In the genomic region with DNA sequence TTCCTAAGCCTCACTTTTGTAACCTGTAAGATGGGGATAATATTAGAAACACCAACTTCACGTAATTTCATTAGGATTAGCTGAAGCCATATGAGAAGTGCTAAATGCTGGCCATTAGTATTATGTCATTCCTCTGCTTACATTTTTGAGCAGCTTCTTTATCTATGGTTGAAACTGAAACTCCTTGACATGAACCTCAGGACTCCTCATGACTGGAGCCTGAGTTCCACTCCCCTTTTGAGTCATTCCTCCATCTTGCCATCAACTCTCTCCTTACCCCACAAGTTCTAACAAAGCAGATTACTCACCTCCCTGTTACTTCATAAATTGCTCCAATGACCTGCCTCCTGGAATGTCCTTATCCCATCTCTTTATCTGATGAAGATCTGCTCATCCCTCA, we compare ENCODE assay signal across 13 cellular contexts.
A peak's percentile ranks its signal among the peaks of the same experiment; 100 is the strongest.
DNase-seq lines count a peak whose midpoint lies in the region; ATAC-seq, FAIRE-seq and TF ChIP-seq lines count a peak whose summit lies in the region.
"Had no signal": no experiment of that assay in that cellular context is flagged by ENCODE, and none has a peak within 500 bp of the region (broad histone marks: within the 10 kb centered on the region; RNA-seq: fewer than 3 reads in every experiment).

No MANE protein-coding gene starts in this region.

- no peak overlapping the region for H3K9ac ChIP-seq in DND-41 (ENCODE audit: low read depth, low read length)
- H3K9ac ChIP-seq in HepG2 (ENCODE audit: insufficient read depth, low read depth, low read length) = no peak overlapping the region

- H3K9me3 Mint-ChIP-seq in activated CD4-positive, alpha-beta T cell treated with anti-CD3 and anti-CD28 coated beads, Interleukin-2, amount 10 ng/mL, durations not matched to agents 24 days and 14 days = peaks cover 6% of the 10 kb centered on the region

- POLR2A ChIA-PET in HepG2 (lab: Yijun Ruan, JAX) = no interaction called here

- H3K27ac ChIP-seq in DND-41 (ENCODE audit: low read length) (no peak overlapping the region), RWPE2 (ENCODE audit: poor library complexity, severe bottlenecking) (no peak overlapping the region), HepG2 (ENCODE audit: extremely low read length, insufficient read depth, low read length) (no peak overlapping the region)
- H3K27ac ChIP-seq: spleen had no signal

- H3K36me3 Mint-ChIP-seq in activated CD4-positive, alpha-beta T cell treated with anti-CD3 and anti-CD28 coated beads, Interleukin-2, amount 10 ng/mL, durations not matched to agents 24 days and 14 days (ENCODE audit: low read depth) = no peaks in the 10 kb centered on the region
- H3K36me3 Mint-ChIP-seq: stimulated activated naive B cell treated with anti-CD40 and anti-IgM and Interleukin-4, amounts not matched to agents 10 μg/mL and 1 μg/mL and 100 μg/mL, for 72 hours had no signal

- ATAC-seq in DND-41 (ENCODE audit: insufficient read depth, low read depth) (no peak), GM19455 (IDR thresholded peaks at IDR 0.05; ENCODE audit: unreplicated experiment) (peak; percentile 55), HG03025 (IDR thresholded peaks at IDR 0.05; ENCODE audit: low FRiP score, unreplicated experiment) (peak; percentile 79), RWPE2 (ENCODE audit: low read depth) (peak; percentile 82; the same call in 2 of the 3 replicates), HepG2 (no peak)

- H3K4me1 ChIP-seq in DND-41 (ENCODE audit: insufficient read depth, low read length) (no peaks in the 10 kb centered on the region), RWPE2 (ENCODE audit: insufficient read depth, poor library complexity, severe bottlenecking) (no peaks in the 10 kb centered on the region), HepG2 (ENCODE audit: insufficient read depth, low read length) (no peaks in the 10 kb centered on the region)
- H3K4me1 ChIP-seq: spleen had no signal

- H3K36me3 ChIP-seq in DND-41 (ENCODE audit: insufficient read depth, low read length) (no peaks in the 10 kb centered on the region), RWPE2 (ENCODE audit: low read depth) (no peaks in the 10 kb centered on the region), HepG2 (replicated peaks in 1 of 2; ENCODE audit: control insufficient read depth in 1 of 2, insufficient read depth in 2 of 2, low read length in 2 of 2) (no peaks in the 10 kb centered on the region)
- H3K36me3 ChIP-seq: spleen had no signal

- H3K4me1 Mint-ChIP-seq in activated CD4-positive, alpha-beta T cell treated with anti-CD3 and anti-CD28 coated beads, Interleukin-2, amount 10 ng/mL, durations not matched to agents 24 days and 14 days = peaks cover 3% of the 10 kb centered on the region
- H3K4me1 Mint-ChIP-seq: stimulated activated naive B cell treated with anti-CD40 and anti-IgM and Interleukin-4, amounts not matched to agents 10 μg/mL and 1 μg/mL and 100 μg/mL, for 72 hours had no signal

- H3K9me3 ChIP-seq in DND-41 (ENCODE audit: insufficient read depth, low read length, severe bottlenecking) (no peaks in the 10 kb centered on the region), RWPE2 (ENCODE audit: severe bottlenecking) (no peaks in the 10 kb centered on the region), HepG2 (ENCODE audit: low read length) (no peaks in the 10 kb centered on the region; the same call in 1 of the 2 replicates)

- DNase-seq in DND-41 (no peak), RWPE2 (ENCODE audit: low spot score) (no peak), NOMO-1 treated with dmso at 0.1 percent for 144 hours (lab: John Stamatoyannopoulos, UW; ENCODE audit: unreplicated experiment) (no peak), HepG2 (ENCODE audit: low spot score) (no peak)
- DNase-seq in stimulated activated CD4-positive, alpha-beta T cell treated with anti-CD3 and anti-CD28 coated beads, Interleukin-12 subunit alpha, Interleukin-12 subunit beta, amount 100 ng/mL, for 4 hours = no peak
- DNase-seq in activated CD4-positive, alpha-beta T cell treated with anti-CD3 and anti-CD28 coated beads, Interleukin-2, amount 10 ng/mL, durations not matched to agents 24 days and 14 days = no peak
- DNase-seq: NCI-H82; spleen; stimulated activated naive B cell treated with anti-CD40 and anti-IgM and Interleukin-4, amounts not matched to agents 10 μg/mL and 1 μg/mL and 100 μg/mL, for 72 hours; T1000 had no signal

- TF ChIP-seq CTCF in DND-41 (IDR thresholded peaks at IDR 0.05; ENCODE audit: borderline replicate concordance, extremely low read depth, low read length, poor library complexity, severe bottlenecking) (no peak), RWPE2 (IDR thresholded peaks at IDR 0.05; ENCODE audit: poor library complexity, severe bottlenecking) (no peak), HepG2 (CRISPR knock-in tag; IDR thresholded peaks at IDR 0.05) (no peak)

- H2AFZ ChIP-seq in DND-41 (ENCODE audit: low read depth, low read length) = peak overlapping the region; percentile 33; the same call in 1 of the 2 replicates
- H2AFZ ChIP-seq in HepG2 (ENCODE audit: low read length) = no peak overlapping the region

- CTCF ChIA-PET in HepG2 (lab: Yijun Ruan, JAX; ENCODE audit: low intra/inter-chr PET ratio, low total read pairs) = no interaction called here

- H4K20me1 ChIP-seq in DND-41 (ENCODE audit: insufficient read depth, low read length) (no peaks in the 10 kb centered on the region), HepG2 (ENCODE audit: insufficient read depth, low read length) (no peaks in the 10 kb centered on the region)

- no peak for TF ChIP-seq POLR2A in HepG2 (IDR thresholded peaks at IDR 0.05; ENCODE audit: insufficient read depth in 1 of 2, low read depth in 2 of 2, low read length in 2 of 2)

- no peak for TF ChIP-seq RAD21 in HepG2 (CRISPR knock-in tag; IDR thresholded peaks at IDR 0.05)

- WGBS in HepG2 (ENCODE audit: low lambda C conversion rate) = 0% methylated on average over 1 of the region's 1 CpG

- H3K4me2 ChIP-seq in DND-41 (ENCODE audit: insufficient read depth, low read length) = no peak overlapping the region
- H3K4me2 ChIP-seq in HepG2 (ENCODE audit: low read depth, low read length) = no peak overlapping the region

- in situ Hi-C loops in HepG2 (cut with HindIII; ENCODE audit: extremely low pct_ligation_motif_present, low pct_unique_long_range_greater_than_20kb) = no loop called here

- H3K4me3 Mint-ChIP-seq in activated CD4-positive, alpha-beta T cell treated with anti-CD3 and anti-CD28 coated beads, Interleukin-2, amount 10 ng/mL, durations not matched to agents 24 days and 14 days = no peak overlapping the region
- H3K4me3 Mint-ChIP-seq: stimulated activated naive B cell treated with anti-CD40 and anti-IgM and Interleukin-4, amounts not matched to agents 10 μg/mL and 1 μg/mL and 100 μg/mL, for 72 hours had no signal

- H3K4me3 ChIP-seq in DND-41 (ENCODE audit: low read depth in 1 of 2, low read length in 2 of 2) (no peak overlapping the region), RWPE2 (ENCODE audit: severe bottlenecking) (no peak overlapping the region), HepG2 (replicated peaks in 1 of 3; ENCODE audit: insufficient read depth in 1 of 3, low read depth in 2 of 3, low read length in 3 of 3) (no peak overlapping the region)
- H3K4me3 ChIP-seq: spleen had no signal

- H3K79me2 ChIP-seq in DND-41 (ENCODE audit: insufficient read depth, low read length) = no peaks in the 10 kb centered on the region
- H3K79me2 ChIP-seq in HepG2 (ENCODE audit: insufficient read depth, low read length) = no peaks in the 10 kb centered on the region

- H3K27ac Mint-ChIP-seq in activated CD4-positive, alpha-beta T cell treated with anti-CD3 and anti-CD28 coated beads, Interleukin-2, amount 10 ng/mL, durations not matched to agents 24 days and 14 days = no peak overlapping the region
- H3K27ac Mint-ChIP-seq: stimulated activated naive B cell treated with anti-CD40 and anti-IgM and Interleukin-4, amounts not matched to agents 10 μg/mL and 1 μg/mL and 100 μg/mL, for 72 hours had no signal

- no peak for FAIRE-seq in HepG2 (lab: Jason Lieb, UNC)
- FAIRE-seq: H1 had no signal

- intact Hi-C loops in HepG2 (cut with micrococcal nuclease; ENCODE audit: unreplicated experiment) = no loop called here
- intact Hi-C loops in activated CD4-positive, alpha-beta T cell treated with anti-CD3 and anti-CD28 coated beads, Interleukin-2, amount 10 ng/mL, durations not matched to agents 24 days and 14 days (cut with micrococcal nuclease) = no loop called here

- BruUV-seq in HepG2 (replicated peaks; lab: Mats Ljungman, UMichigan) = no TSS peak

- no peaks in the 10 kb centered on the region for H3K27me3 ChIP-seq in DND-41 (ENCODE audit: insufficient read depth, low read length, poor library complexity)
- H3K27me3 ChIP-seq in RWPE2 (ENCODE audit: insufficient read depth, poor library complexity, severe bottlenecking) = no peaks in the 10 kb centered on the region
- no peaks in the 10 kb centered on the region for H3K27me3 ChIP-seq in HepG2 (ENCODE audit: control insufficient read depth in 1 of 2, insufficient read depth in 2 of 2, low read length in 2 of 2)
- H3K27me3 ChIP-seq: spleen had no signal

- TF ChIP-seq EP300 in HepG2 (IDR thresholded peaks at IDR 0.05; ENCODE audit: low read depth in 2 of 2, low read length in 2 of 2) (no peak), HepG2 (CRISPR knock-in tag; IDR thresholded peaks at IDR 0.05; ENCODE audit: borderline replicate concordance) (no peak)

- no peaks in the 10 kb centered on the region for H3K27me3 Mint-ChIP-seq in activated CD4-positive, alpha-beta T cell treated with anti-CD3 and anti-CD28 coated beads, Interleukin-2, amount 10 ng/mL, durations not matched to agents 24 days and 14 days
- H3K27me3 Mint-ChIP-seq: stimulated activated naive B cell treated with anti-CD40 and anti-IgM and Interleukin-4, amounts not matched to agents 10 μg/mL and 1 μg/mL and 100 μg/mL, for 72 hours had no signal

TF ChIP-seq in HepG2, 621 proteins besides CTCF, POLR2A, EP300 and RAD21 (continues in another document):
- TF ChIP-seq CHD4 (IDR thresholded peaks at IDR 0.05; ENCODE audit: borderline replicate concordance, low read length) (no peak), HNF4A (CRISPR knock-in tag; IDR thresholded peaks at IDR 0.05) (no peak), ZNF557 (CRISPR knock-in tag; IDR thresholded peaks at IDR 0.05) (no peak), PHF21A (CRISPR knock-in tag; IDR thresholded peaks at IDR 0.05) (no peak)

Comparison
In these comparisons a context has a peak if more than half of its experiments do, and no peak if none do; other contexts are left out.
1. ATAC-seq: peak in GM19455 (single experiment), HG03025 (single experiment) and RWPE2 (single experiment); none in DND-41 (single experiment) and HepG2 (single experiment).